8 cellular contexts compared by ENCODE assay signal in genomic region chr2:218286570-218287459, GRCh38. TPM values are rescaled to one million over a fixed set of nuclear protein-coding genes. Genes with fewer than 3 reads are reported as not detected.
A peak's percentile ranks its signal among the peaks of the same experiment; 100 is the strongest.
DNase-seq lines count a peak whose midpoint lies in the region; ATAC-seq and TF ChIP-seq lines count a peak whose summit lies in the region.

No MANE protein-coding gene starts in this region.

- peaks cover 57% of the 10 kb centered on the region for H3K36me3 Mint-ChIP-seq in activated T-helper 17 cell treated with anti-CD3 and anti-CD28 coated beads, Interleukin-2, amount 50 U/mL, for 72 hours (ENCODE audit: low read depth)
- H3K36me3 Mint-ChIP-seq in neural progenitor cell, result no peaks in the 10 kb centered on the region

- peak overlapping the region; percentile 98 for H3K27ac Mint-ChIP-seq in activated T-helper 17 cell treated with anti-CD3 and anti-CD28 coated beads, Interleukin-2, amount 50 U/mL, for 72 hours
- peak overlapping the region; percentile 49 for H3K27ac Mint-ChIP-seq in neural progenitor cell
- peak overlapping the region; percentile 96 to 97 for H3K27ac Mint-ChIP-seq in stimulated activated naive CD8-positive, alpha-beta T cell treated with anti-CD3 and anti-CD28 coated beads, Interleukin-15, amount 100 ng/mL, for 72 hours

- peak overlapping the region; percentile 87 for H3K4me3 Mint-ChIP-seq in activated T-helper 17 cell treated with anti-CD3 and anti-CD28 coated beads, Interleukin-2, amount 50 U/mL, for 72 hours
- peak overlapping the region; percentile 53 for H3K4me3 Mint-ChIP-seq in neural progenitor cell
- H3K4me3 Mint-ChIP-seq in stimulated activated naive CD8-positive, alpha-beta T cell treated with anti-CD3 and anti-CD28 coated beads, Interleukin-15, amount 100 ng/mL, for 72 hours, result peak overlapping the region; percentile 94 to 95

- ATAC-seq in GM19023 (IDR thresholded peaks at IDR 0.05; ENCODE audit: unreplicated experiment) (peak; percentile 61), HG03196 (IDR thresholded peaks at IDR 0.05; ENCODE audit: unreplicated experiment) (peak; percentile 62)
- peak; percentile 77 for ATAC-seq in activated T-helper 17 cell treated with anti-CD3 and anti-CD28 coated beads, Interleukin-2, amount 50 U/mL, for 72 hours (replicated peaks)
- ATAC-seq in stimulated activated naive CD8-positive, alpha-beta T cell treated with anti-CD3 and anti-CD28 coated beads, Interleukin-15, amount 100 ng/mL, for 72 hours, result peak; percentile 86

- POLR2A ChIA-PET in AG04449 (lab: Yijun Ruan, JAX), result interaction anchor here (0.5 to 2.4 kb wide), 8 partner anchors 9 to 87 kb away, joined by 3 to 20 read pairs (median 4); partner anchors contain the start of genes AAMP, GPBAR1 and PNKD

- no peak overlapping the region for H2AFZ ChIP-seq in neural progenitor cell (replicated peaks)

- H3F3A ChIP-seq in neural progenitor cell (ENCODE audit: low read depth), result peaks cover 13% of the 10 kb centered on the region

- H3K27ac ChIP-seq in neural progenitor cell, result no peak overlapping the region

- CTCF ChIA-PET in AG04449 (lab: Yijun Ruan, JAX), result interaction anchor here (1.3 to 7.6 kb wide), 9 partner anchors 11 to 109 kb away, joined by 3 to 193 read pairs (median 8); partner anchors contain the start of genes AAMP, CATIP and PNKD

- no peaks in the 10 kb centered on the region for H3K79me2 ChIP-seq in neural progenitor cell (ENCODE audit: low read depth)

- no peaks in the 10 kb centered on the region for H4K20me1 ChIP-seq in neural progenitor cell (ENCODE audit: low read depth)

- peaks cover 18% of the 10 kb centered on the region for H3K4me1 ChIP-seq in neural progenitor cell

- H3K4me2 ChIP-seq in neural progenitor cell, result peak overlapping the region; percentile 33

- H3K9me3 ChIP-seq in neural progenitor cell (ENCODE audit: low read depth), result no peaks in the 10 kb centered on the region

- peaks cover 48% of the 10 kb centered on the region for H3K4me1 Mint-ChIP-seq in activated T-helper 17 cell treated with anti-CD3 and anti-CD28 coated beads, Interleukin-2, amount 50 U/mL, for 72 hours
- peaks cover 29% of the 10 kb centered on the region for H3K4me1 Mint-ChIP-seq in neural progenitor cell
- peaks cover 96% of the 10 kb centered on the region for H3K4me1 Mint-ChIP-seq in stimulated activated naive CD8-positive, alpha-beta T cell treated with anti-CD3 and anti-CD28 coated beads, Interleukin-15, amount 100 ng/mL, for 72 hours

- no peaks in the 10 kb centered on the region for H3K27me3 Mint-ChIP-seq in activated T-helper 17 cell treated with anti-CD3 and anti-CD28 coated beads, Interleukin-2, amount 50 U/mL, for 72 hours
- H3K27me3 Mint-ChIP-seq in neural progenitor cell (ENCODE audit: insufficient read depth, low read depth), result no peaks in the 10 kb centered on the region
- no peaks in the 10 kb centered on the region for H3K27me3 Mint-ChIP-seq in stimulated activated naive CD8-positive, alpha-beta T cell treated with anti-CD3 and anti-CD28 coated beads, Interleukin-15, amount 100 ng/mL, for 72 hours

- H3K4me3 ChIP-seq in AG04449 (ENCODE audit: low read depth, low read length), result peak overlapping the region; percentile 56
- peak overlapping the region; percentile 74 for H3K4me3 ChIP-seq in fibroblast of the aortic adventitia (ENCODE audit: low read depth, low read length)
- H3K4me3 ChIP-seq in neural progenitor cell, result no peak overlapping the region

- DNase-seq in AG04449 (ENCODE audit: low read depth, low spot score), result peak; percentile 90
- DNase-seq in RPMI7951 (ENCODE audit: low read depth), result peak; percentile 96
- peak; percentile 99 for DNase-seq in fibroblast of the aortic adventitia (ENCODE audit: low read depth)
- DNase-seq in neural progenitor cell (ENCODE audit: low spot score), result peak; percentile 81
- peak; percentile 80 to 89 for DNase-seq in stimulated activated naive CD8-positive, alpha-beta T cell treated with anti-CD3 and anti-CD28 coated beads, Interleukin-15, amount 100 ng/mL, for 72 hours

- H3K27me3 ChIP-seq in neural progenitor cell, result peaks cover 2% of the 10 kb centered on the region

- no peak overlapping the region for H3K9ac ChIP-seq in neural progenitor cell

- no peak for TF ChIP-seq CTCF in AG04449 (IDR thresholded peaks at IDR 0.05; ENCODE audit: insufficient read depth, low read length, missing control alignments)
- TF ChIP-seq CTCF in fibroblast of the aortic adventitia (IDR thresholded peaks at IDR 0.05; ENCODE audit: insufficient read depth, low read length), result no peak
- TF ChIP-seq CTCF in neural progenitor cell (IDR thresholded peaks at IDR 0.05), result no peak

- H3K9me3 Mint-ChIP-seq in activated T-helper 17 cell treated with anti-CD3 and anti-CD28 coated beads, Interleukin-2, amount 50 U/mL, for 72 hours, result no peaks in the 10 kb centered on the region
- H3K9me3 Mint-ChIP-seq in neural progenitor cell, result no peaks in the 10 kb centered on the region
- H3K9me3 Mint-ChIP-seq in stimulated activated naive CD8-positive, alpha-beta T cell treated with anti-CD3 and anti-CD28 coated beads, Interleukin-15, amount 100 ng/mL, for 72 hours, result no peaks in the 10 kb centered on the region

- H3K36me3 ChIP-seq in neural progenitor cell, result no peaks in the 10 kb centered on the region

RNA-seq across cellular contexts. Expression of gene TMBIM1, which starts 5.5 kb away (rescaled TPM):
- total RNA-seq in RPMI7951 (2014; rRNA removed; shearing (Covaris generic)), result 151 and 154 TPM in 2 replicates
- 10 to 100 TPM; 50.9 to 62.0 TPM for total RNA-seq in activated T-helper 17 cell treated with anti-CD3 and anti-CD28 coated beads, Interleukin-2, amount 50 U/mL, for 72 hours
- total RNA-seq in fibroblast of the aortic adventitia (ENCODE audit: low replicate concordance) (107 and 185 TPM in 2 replicates), neural progenitor cell (ENCODE audit: low replicate concordance) (11.1 and 14.1 TPM in 2 replicates)

RNA-seq across cellular contexts. Expression of gene PNKD, which starts 16.5 kb away (rescaled TPM):
- total RNA-seq in RPMI7951 (2014; rRNA removed; shearing (Covaris generic)), result 85.5 and 98.8 TPM in 2 replicates
- 10 to 100 TPM; 21.1 to 30.9 TPM for total RNA-seq in activated T-helper 17 cell treated with anti-CD3 and anti-CD28 coated beads, Interleukin-2, amount 50 U/mL, for 72 hours
- total RNA-seq in fibroblast of the aortic adventitia (ENCODE audit: low replicate concordance), result 17.4 and 27.2 TPM in 2 replicates
- total RNA-seq in neural progenitor cell (ENCODE audit: low replicate concordance), result 13.5 and 31.1 TPM in 2 replicates

RNA-seq across cellular contexts. Expression of gene AAMP, which starts 16.9 kb away (rescaled TPM):
- total RNA-seq in RPMI7951 (2014; rRNA removed; shearing (Covaris generic)), result 126 and 163 TPM in 2 replicates
- total RNA-seq in activated T-helper 17 cell treated with anti-CD3 and anti-CD28 coated beads, Interleukin-2, amount 50 U/mL, for 72 hours, result 10 to 100 TPM; 60.0 to 77.5 TPM
- total RNA-seq in fibroblast of the aortic adventitia (ENCODE audit: low replicate concordance), result 64.4 and 262 TPM in 2 replicates
- total RNA-seq in neural progenitor cell (ENCODE audit: low replicate concordance), result 90.4 and 151 TPM in 2 replicates

RNA-seq across cellular contexts. Expression of gene GPBAR1, which starts 26.0 kb away (rescaled TPM):
- total RNA-seq in RPMI7951 (2014; rRNA removed; shearing (Covaris generic)), result 0.12 TPM in 1 of 2 replicates, not detected in the other
- 1 to 10 TPM; 1.3 to 1.4 TPM for total RNA-seq in activated T-helper 17 cell treated with anti-CD3 and anti-CD28 coated beads, Interleukin-2, amount 50 U/mL, for 72 hours
- 0.27 TPM in 1 of 2 replicates, not detected in the other for total RNA-seq in fibroblast of the aortic adventitia (ENCODE audit: low replicate concordance)
- total RNA-seq in neural progenitor cell (ENCODE audit: low replicate concordance), result 0.09 TPM in 1 of 2 replicates, not detected in the other
